In the genomic region with DNA sequence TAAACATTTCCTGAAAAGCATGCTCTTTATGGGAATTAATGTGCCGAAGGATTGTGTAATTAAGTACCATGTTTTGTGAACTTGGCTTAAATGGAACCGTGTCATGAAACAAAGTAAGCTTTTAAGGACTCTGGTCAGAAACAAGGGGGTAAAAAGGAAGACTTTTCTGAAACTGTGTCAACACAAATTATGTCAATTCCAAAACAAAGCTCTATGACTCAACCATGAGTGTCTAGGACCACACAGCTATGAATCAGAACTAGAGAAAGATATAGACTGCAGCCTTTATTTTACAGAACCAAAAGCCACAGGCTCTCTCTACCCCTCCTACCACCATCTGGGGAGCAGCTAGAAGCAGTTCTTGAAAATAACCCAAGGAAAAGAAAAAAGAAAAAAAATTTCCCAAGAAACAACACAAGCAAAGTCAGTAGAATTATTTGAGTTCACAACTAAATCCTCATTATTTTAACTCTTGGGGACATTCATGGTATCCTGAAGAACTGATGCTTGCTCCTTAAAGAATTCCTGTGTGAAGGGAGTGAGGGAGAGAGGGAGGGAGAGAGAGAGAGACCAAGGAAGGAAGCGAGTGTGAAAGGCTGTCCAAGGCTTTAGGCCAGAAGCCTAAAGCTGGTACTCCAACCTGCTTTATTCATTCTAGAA, we compare ENCODE assay signal across 8 cellular contexts.
DNase-seq lines count a peak whose midpoint lies in the region; ATAC-seq and TF ChIP-seq lines count a peak whose summit lies in the region.

No MANE protein-coding gene starts in this region.

- H3K27me3 ChIP-seq in thyroid gland: no peaks in the 10 kb centered on the region

- peaks cover 28% of the 10 kb centered on the region for H3K36me3 Mint-ChIP-seq in memory B cell

- no peaks in the 10 kb centered on the region for H3K9me3 Mint-ChIP-seq in memory B cell

- DNase-seq in activated CD4-positive, CD25-positive, alpha-beta regulatory T cell (lab: John Stamatoyannopoulos, UW): no peak
- DNase-seq in RPMI7951 (ENCODE audit: low read depth) (peak; percentile 98), choroid plexus epithelial cell (ENCODE audit: low read depth) (peak; percentile 94), memory B cell (ENCODE audit: low spot score in 2 of 2) (no peak), thyroid gland (no peak), GF-D8 (lab: John Stamatoyannopoulos, UW) (no peak)

- H3K27me3 Mint-ChIP-seq in memory B cell: no peaks in the 10 kb centered on the region

- no peaks in the 10 kb centered on the region for H3K9me3 ChIP-seq in thyroid gland

- peak; percentile 99 to 100 for ATAC-seq in activated CD4-positive, CD25-positive, alpha-beta regulatory T cell treated with anti-CD3 and anti-CD28 coated beads, Interleukin-2, amount 50 U/mL, for 24 hours
- ATAC-seq in HG02938 (IDR thresholded peaks at IDR 0.05; ENCODE audit: unreplicated experiment) (peak; percentile 78), memory B cell (ENCODE audit: low read depth) (no peak)

- peaks cover 40 to 52% of the 10 kb centered on the region in 2 donors for H3K4me1 ChIP-seq in thyroid gland

- no peak overlapping the region for H3K4me3 Mint-ChIP-seq in memory B cell

- H3K27ac Mint-ChIP-seq in memory B cell: peak overlapping the region; percentile 82

- intact Hi-C loops in thyroid gland (cut with DNase I): no loop called here

- H3K36me3 ChIP-seq in thyroid gland: peaks cover 0 to 5% of the 10 kb centered on the region in 2 donors

- peak overlapping the region; percentile 63 to 82 (median 72) for H3K27ac ChIP-seq in thyroid gland

- H3K4me1 Mint-ChIP-seq in memory B cell: peaks cover 16% of the 10 kb centered on the region

- no peak for TF ChIP-seq POLR2A in thyroid gland (IDR thresholded peaks at IDR 0.05)

- TF ChIP-seq CTCF in choroid plexus epithelial cell (conservative IDR thresholded peaks at IDR 0.05; ENCODE audit: low read depth, low read length): no peak
- no peak for TF ChIP-seq CTCF in thyroid gland (IDR thresholded peaks at IDR 0.05)

- H3K4me3 ChIP-seq in choroid plexus epithelial cell (ENCODE audit: low read depth, low read length) (no peak overlapping the region), thyroid gland (replicated peaks in 1 of 3) (no peak overlapping the region)

- WGBS in thyroid gland, 2 donors: 48 to 62% methylated on average over 3 of the region's 3 CpGs

Comparison
In these comparisons a context has a peak if more than half of its experiments do, and no peak if none do; other contexts are left out.
1. DNase-seq: peak in RPMI7951 (single experiment) and choroid plexus epithelial cell (single experiment); none in activated CD4-positive, CD25-positive, alpha-beta regulatory T cell (0 of 4), memory B cell (0 of 2), thyroid gland (0 of 2) and GF-D8 (single experiment).